In the genomic region with DNA sequence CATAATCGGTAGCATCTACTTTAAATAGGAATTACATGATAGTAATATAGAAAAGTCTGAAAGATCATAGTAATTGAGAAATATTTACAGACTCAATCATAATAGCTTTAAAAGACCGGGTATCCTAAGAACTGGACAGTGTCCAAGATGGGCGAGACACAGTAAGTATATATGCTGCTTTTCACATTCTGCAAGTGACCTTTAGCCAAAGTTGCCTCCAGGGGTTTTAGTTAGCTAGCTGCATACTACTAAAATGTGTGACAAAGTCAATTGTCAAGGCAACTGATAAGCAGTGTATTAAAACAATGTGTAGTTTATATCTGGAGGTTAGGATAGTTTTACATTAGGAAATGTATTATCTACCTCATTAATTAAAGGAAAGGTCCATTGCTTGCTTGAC, we compare ENCODE assay signal across 25 cellular contexts. TPM values are rescaled to one million over a fixed set of nuclear protein-coding genes. Genes with fewer than 3 reads are reported as not detected.
A peak's percentile ranks its signal among the peaks of the same experiment; 100 is the strongest.
DNase-seq lines count a peak whose midpoint lies in the region; ATAC-seq lines count a peak whose summit lies in the region.
"Had no signal": no experiment of that assay in that cellular context is flagged by ENCODE, and none has a peak within 500 bp of the region (broad histone marks: within the 10 kb centered on the region; RNA-seq: fewer than 3 reads in every experiment).

No MANE protein-coding gene starts in this region.

- no peak overlapping the region for H3K9ac ChIP-seq in trophoblast cell (ENCODE audit: low read length)
- H3K9ac ChIP-seq: KMS-11 had no signal

- no peak overlapping the region for H2BK12ac ChIP-seq in trophoblast cell (ENCODE audit: low read length)

- H3K9me3 ChIP-seq in trophoblast cell (ENCODE audit: insufficient read depth, low read depth, low read length) = no peaks in the 10 kb centered on the region
- H3K9me3 ChIP-seq: psoas muscle, spleen, stomach, upper lobe of right lung had no signal

- no peaks in the 10 kb centered on the region for H3K79me1 ChIP-seq in trophoblast cell (ENCODE audit: low read length)

- H3K27ac ChIP-seq in trophoblast cell (ENCODE audit: low read depth, low read length) = no peak overlapping the region
- H3K27ac ChIP-seq: 22Rv1, KMS-11, psoas muscle, stomach, upper lobe of right lung had no signal

- peaks cover 3 to 4% of the 10 kb centered on the region in 2 experiments for H3K36me3 ChIP-seq in trophoblast cell (ENCODE audit: control insufficient read depth in 1 of 2, insufficient read depth in 2 of 2, low read length in 2 of 2)

- no peak overlapping the region for H4K8ac ChIP-seq in trophoblast cell (ENCODE audit: low read depth, low read length)

- no peak overlapping the region for H2AK5ac ChIP-seq in trophoblast cell (ENCODE audit: low read length)

- no CpG with 5 or more reads among the region's 3 CpGs for WGBS in trophoblast cell (ENCODE audit: extremely low coverage, insufficient coverage, insufficient read length)

- no peak overlapping the region for H2BK120ac ChIP-seq in trophoblast cell (ENCODE audit: insufficient read depth, low read length, poor library complexity)

- DNase-seq in DMS 273 (lab: John Stamatoyannopoulos, UW; ENCODE audit: unreplicated experiment) (peak; percentile 12), DMS 273 treated with DMSO at 0.1 percent for 48 hours (lab: John Stamatoyannopoulos, UW) (no peak), NCI-H226 (peak; percentile 56), fibroblast of gingiva (ENCODE audit: low read depth) (peak; percentile 51), trophoblast cell (peak; percentile 77 to 93), GM03348 (ENCODE audit: low spot score) (no peak)
- DNase-seq in central memory CD4-positive, alpha-beta T cell = no peak
- DNase-seq: activated CD4-positive, alpha-beta memory T cell treated with anti-CD3 and anti-CD28 coated beads, Interleukin-2, amount 10 ng/mL, durations not matched to agents 7 days and 5 days; activated CD4-positive, CD25-positive, alpha-beta regulatory T cell; amygdala; effector CD4-positive, alpha-beta T cell; erythroblast; left cardiac atrium; NCI-H187; NCI-H345; NK-92 treated with Interleukin-12 subunit alpha and Interleukin-12 subunit beta, amount 100 ng/mL, for 24 hours; psoas muscle; spleen; stimulated activated CD4-positive, alpha-beta T cell treated with anti-CD3 and anti-CD28 coated beads, Interleukin-4, amount 100 ng/mL, for 4 hours; stomach; T-helper 9 cell; upper lobe of right lung had no signal

- H3K27me3 ChIP-seq in trophoblast cell (ENCODE audit: insufficient read depth, low read length) = no peaks in the 10 kb centered on the region
- H3K27me3 ChIP-seq: spleen, stomach, upper lobe of right lung had no signal

- no peak overlapping the region for H3K4me2 ChIP-seq in trophoblast cell (ENCODE audit: low read length)
- H3K4me2 ChIP-seq: KMS-11 had no signal

- no peak overlapping the region for H4K91ac ChIP-seq in trophoblast cell (ENCODE audit: low read depth, low read length)

- ATAC-seq in GM19023 (IDR thresholded peaks at IDR 0.05; ENCODE audit: unreplicated experiment) = no peak
- ATAC-seq: left cardiac atrium, upper lobe of right lung had no signal

- no peak overlapping the region for H3K4me3 ChIP-seq in trophoblast cell (ENCODE audit: low read depth, low read length)
- H3K4me3 ChIP-seq: psoas muscle, spleen, stomach, upper lobe of right lung had no signal

- H4K12ac ChIP-seq in trophoblast cell (ENCODE audit: low read depth, low read length) = no peak overlapping the region

- H3K4ac ChIP-seq in trophoblast cell (ENCODE audit: low read depth, low read length) = no peak overlapping the region

- H3K4me1 ChIP-seq in trophoblast cell (ENCODE audit: control insufficient read depth in 1 of 2, insufficient read depth in 2 of 2, low read length in 2 of 2) = no peaks in the 10 kb centered on the region
- H3K4me1 ChIP-seq: psoas muscle, spleen, upper lobe of right lung had no signal

- no peak overlapping the region for H3K18ac ChIP-seq in trophoblast cell (ENCODE audit: low read length)

- H2BK5ac ChIP-seq in trophoblast cell (ENCODE audit: low read depth, low read length, poor library complexity) = no peak overlapping the region

- no peak overlapping the region for H2AFZ ChIP-seq in trophoblast cell (ENCODE audit: insufficient read depth, low read length, poor library complexity)

- no peak overlapping the region for H3K14ac ChIP-seq in trophoblast cell (ENCODE audit: low read length)

- H3K23ac ChIP-seq in trophoblast cell (ENCODE audit: low read length) = no peak overlapping the region

- no peaks in the 10 kb centered on the region for H3K79me2 ChIP-seq in trophoblast cell (ENCODE audit: control insufficient read depth, insufficient read depth, low read length, poor library complexity)

RNA-seq across cellular contexts. Expression of a gene that starts 24.6 kb away (rescaled TPM):
- 0.78 and 0.79 TPM in 2 replicates for polyA plus RNA-seq in trophoblast cell (2013)

Comparison
In these comparisons a context has a peak if more than half of its experiments do, and no peak if none do; other contexts are left out.
1. DNase-seq: peak in DMS 273 (single experiment), NCI-H226 (single experiment), fibroblast of gingiva (single experiment) and trophoblast cell (2 of 2); none in DMS 273 treated with DMSO at 0.1 percent for 48 hours (single experiment), central memory CD4-positive, alpha-beta T cell (single experiment) and GM03348 (single experiment).